ENCODE assay signal across 18 cellular contexts in genomic region chr18:78624646-78625279, GRCh38.
"Had no signal": no experiment of that assay in that cellular context is flagged by ENCODE, and none has a peak within 500 bp of the region (broad histone marks: within the 10 kb centered on the region; RNA-seq: fewer than 3 reads in every experiment).

No MANE protein-coding gene starts in this region.

- H3K9me3 ChIP-seq: mucosa of descending colon, suprapubic skin, uterus had no signal

- H3K4me1 ChIP-seq: breast epithelium, suprapubic skin, tibial nerve, uterus had no signal

- H3K4me3 Mint-ChIP-seq: activated naive CD8-positive, alpha-beta T cell treated with anti-CD3 and anti-CD28 coated beads for 36 hours; memory B cell; stimulated activated naive CD8-positive, alpha-beta T cell treated with anti-CD3 and anti-CD28 coated beads, Interleukin-15, amount 100 ng/mL, for 72 hours; T-cell; T-helper 2 cell treated with Interferon-gamma antibody and Interleukin-4, amounts not matched to agents 5 μg/mL and 100 μg/mL, for 36 hours had no signal

- H3K4me1 Mint-ChIP-seq: stimulated activated naive CD8-positive, alpha-beta T cell treated with anti-CD3 and anti-CD28 coated beads, Interleukin-15, amount 100 ng/mL, for 72 hours had no signal

- H3K36me3 ChIP-seq: breast epithelium, heart left ventricle, suprapubic skin, tibial nerve, uterus had no signal

- H3K27me3 ChIP-seq: tibial nerve had no signal

- H3K36me3 Mint-ChIP-seq: activated naive CD8-positive, alpha-beta T cell treated with anti-CD3 and anti-CD28 coated beads for 36 hours; memory B cell; T-cell had no signal

- DNase-seq: activated naive CD4-positive, alpha-beta T cell; activated naive CD8-positive, alpha-beta T cell treated with anti-CD3 and anti-CD28 coated beads for 36 hours; activated T-cell treated with anti-CD3 and anti-CD28 coated beads, Interleukin-2, amount 50 U/mL, for 1 hour; heart left ventricle; mucosa of descending colon; stimulated activated CD4-positive, alpha-beta T cell treated with anti-CD3 and anti-CD28 coated beads, Interleukin-12 subunit alpha, Interleukin-12 subunit beta, amount 100 ng/mL, for 4 hours; stimulated activated naive CD8-positive, alpha-beta T cell treated with anti-CD3 and anti-CD28 coated beads, Interleukin-15, amount 100 ng/mL, for 72 hours; T-cell; uterus had no signal

- ATAC-seq: heart left ventricle; mucosa of descending colon; stimulated activated naive CD8-positive, alpha-beta T cell treated with anti-CD3 and anti-CD28 coated beads, Interleukin-15, amount 100 ng/mL, for 72 hours; T-cell had no signal

- H3K27ac ChIP-seq: breast epithelium, coronary artery, heart left ventricle, suprapubic skin, tibial nerve, uterus, VCaP had no signal

- H3K27ac Mint-ChIP-seq: activated naive CD8-positive, alpha-beta T cell treated with anti-CD3 and anti-CD28 coated beads for 36 hours; activated T-helper 2 cell treated with anti-CD3 and anti-CD28 coated beads, Interferon-gamma antibody, Interleukin-2, Interleukin-4, amounts not matched to agents 10 μg/mL and 5 μg/mL and 100 μg/mL, durations not matched to agents 14 hours and 24 hours and 36 hours; memory B cell; progenitor cell of endocrine pancreas; T-helper 2 cell treated with Interferon-gamma antibody and Interleukin-4, amounts not matched to agents 5 μg/mL and 100 μg/mL, for 36 hours had no signal

- H3K4me3 ChIP-seq: breast epithelium, coronary artery, heart left ventricle, mucosa of descending colon, suprapubic skin, tibial nerve, uterus had no signal

- H3K9me3 Mint-ChIP-seq: activated naive CD8-positive, alpha-beta T cell treated with anti-CD3 and anti-CD28 coated beads for 36 hours; T-cell had no signal
